Comparison of ENCODE assay signal across 17 cellular contexts in the genomic region with DNA sequence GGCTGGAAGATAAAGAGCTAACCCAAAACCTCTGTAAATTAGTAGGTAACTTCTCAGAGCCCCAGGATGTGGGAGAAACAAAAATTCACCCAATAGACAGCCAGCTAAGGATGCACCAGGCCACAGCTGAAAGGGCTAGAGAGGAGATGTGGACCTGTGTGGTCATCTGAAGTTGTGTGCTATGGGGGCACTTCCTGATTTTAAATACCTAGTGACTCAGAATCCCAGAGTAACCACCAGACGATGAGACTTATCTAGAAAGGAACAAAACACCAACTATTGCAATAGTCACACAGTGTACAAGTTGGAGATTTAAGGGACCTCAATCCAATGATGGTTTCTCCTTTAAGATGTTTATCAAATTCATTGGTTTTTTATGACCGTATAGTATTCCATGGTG.
DNase-seq lines count a peak whose midpoint lies in the region; ATAC-seq, FAIRE-seq and TF ChIP-seq lines count a peak whose summit lies in the region.
"Had no signal": no experiment of that assay in that cellular context is flagged by ENCODE, and none has a peak within 500 bp of the region (broad histone marks: within the 10 kb centered on the region; RNA-seq: fewer than 3 reads in every experiment).

No MANE protein-coding gene starts in this region.

- FAIRE-seq in RCC 7860 (lab: Jason Lieb, UNC) = no peak
- FAIRE-seq: A549, H1, HepG2, HTR-8/SVneo had no signal

- H3K4me3 ChIP-seq in osteoblast (ENCODE audit: insufficient read depth, low read length) = no peak overlapping the region
- H3K4me3 ChIP-seq: A549 had no signal

- H3K4me1 Mint-ChIP-seq in activated naive CD8-positive, alpha-beta T cell treated with anti-CD3 and anti-CD28 coated beads for 36 hours = no peaks in the 10 kb centered on the region
- H3K4me1 Mint-ChIP-seq: CD14-positive monocyte had no signal

- ATAC-seq in HG03108 (IDR thresholded peaks at IDR 0.05; ENCODE audit: unreplicated experiment) = no peak
- no peak for ATAC-seq in HG02981 (IDR thresholded peaks at IDR 0.05; ENCODE audit: unreplicated experiment)
- ATAC-seq: A549; CD8-positive, alpha-beta T cell; HCT116; HepG2 had no signal

- H3K9me3 Mint-ChIP-seq in activated naive CD8-positive, alpha-beta T cell treated with anti-CD3 and anti-CD28 coated beads for 36 hours = no peaks in the 10 kb centered on the region

- H3K4me2 ChIP-seq in osteoblast (ENCODE audit: insufficient read depth, low read length) = no peak overlapping the region
- H3K4me2 ChIP-seq: A549 had no signal

- no peaks in the 10 kb centered on the region for H4K20me1 ChIP-seq in osteoblast (ENCODE audit: insufficient read depth, low read length)

- peak; percentile 29 for DNase-seq in EH (ENCODE audit: low read depth)
- DNase-seq in HT1080 (ENCODE audit: low read depth) = peak; percentile 77
- DNase-seq in RCC 7860 (ENCODE audit: low spot score) = peak; percentile 1
- no peak for DNase-seq in osteoblast (ENCODE audit: insufficient read length, low spot score, missing footprints)
- no peak for DNase-seq in ureter (ENCODE audit: low spot score)
- DNase-seq in activated naive CD8-positive, alpha-beta T cell treated with anti-CD3 and anti-CD28 coated beads for 36 hours = no peak
- DNase-seq: CD8-positive, alpha-beta T cell; COR-L47; GF-D8 had no signal

- no peak for TF ChIP-seq CTCF in osteoblast (IDR thresholded peaks at IDR 0.05; ENCODE audit: extremely low read depth, low read depth, low read length)

- H3K27ac Mint-ChIP-seq in activated naive CD8-positive, alpha-beta T cell treated with anti-CD3 and anti-CD28 coated beads for 36 hours = no peak overlapping the region
- H3K27ac Mint-ChIP-seq: CD14-positive monocyte; CD8-positive, alpha-beta T cell had no signal

- H3K27me3 ChIP-seq in osteoblast (ENCODE audit: insufficient read depth, low read length) = no peaks in the 10 kb centered on the region

- no peaks in the 10 kb centered on the region for H3K4me1 ChIP-seq in osteoblast (ENCODE audit: insufficient read depth, low read length)

- H3K27me3 Mint-ChIP-seq in activated naive CD8-positive, alpha-beta T cell treated with anti-CD3 and anti-CD28 coated beads for 36 hours = no peaks in the 10 kb centered on the region

- H3K4me3 Mint-ChIP-seq in activated naive CD8-positive, alpha-beta T cell treated with anti-CD3 and anti-CD28 coated beads for 36 hours = no peak overlapping the region
- H3K4me3 Mint-ChIP-seq: CD14-positive monocyte; CD8-positive, alpha-beta T cell had no signal

- no peaks in the 10 kb centered on the region for H3K36me3 Mint-ChIP-seq in activated naive CD8-positive, alpha-beta T cell treated with anti-CD3 and anti-CD28 coated beads for 36 hours
- H3K36me3 Mint-ChIP-seq: CD14-positive monocyte; CD8-positive, alpha-beta T cell had no signal

- H3K36me3 ChIP-seq in osteoblast (ENCODE audit: insufficient read depth, low read length) = no peaks in the 10 kb centered on the region

- no peaks in the 10 kb centered on the region for H3K9me3 ChIP-seq in osteoblast (ENCODE audit: low read depth, low read length)

- H2AFZ ChIP-seq in osteoblast (ENCODE audit: low read length) = peak overlapping the region; percentile 37

- H3K27ac ChIP-seq in osteoblast (ENCODE audit: low read depth, low read length) = no peak overlapping the region
- H3K27ac ChIP-seq: A549 had no signal

- no peaks in the 10 kb centered on the region for H3K79me2 ChIP-seq in osteoblast (ENCODE audit: insufficient read depth, low read length)

Comparison
In these comparisons a context has a peak if more than half of its experiments do, and no peak if none do; other contexts are left out.
1. DNase-seq: peak in EH (single experiment), HT1080 (single experiment) and RCC 7860 (single experiment); none in osteoblast (single experiment), ureter (single experiment) and activated naive CD8-positive, alpha-beta T cell treated with anti-CD3 and anti-CD28 coated beads for 36 hours (single experiment).